1 cellular context compared by ENCODE assay signal in genomic region chr7:43729214-43729923, GRCh38.
TF ChIP-seq lines count a peak whose summit lies in the region.

Gene COA1, minus strand, starts transcription at chr7:43729523. Its CDS starts 80,909 bp downstream, at chr7:43648614.

TF ChIP-seq in GM12878, 131 proteins besides CTCF, POLR2A, EP300 and RAD21 (continued from another document and continues in another):
- TF ChIP-seq SKIL (IDR thresholded peaks at IDR 0.05; ENCODE audit: low read depth, poor library complexity, severe bottlenecking) (no peak), NFYA (IDR thresholded peaks at IDR 0.05; ENCODE audit: borderline replicate concordance, low read depth, low read length) (no peak), POLR2AphosphoS2 (IDR thresholded peaks at IDR 0.05; ENCODE audit: low read depth, low read length) (peak; percentile 92; the same call in 1 of the 2 replicates), MYB (IDR thresholded peaks at IDR 0.05; ENCODE audit: borderline replicate concordance, low read depth, low read length) (no peak), ESRRA (IDR thresholded peaks at IDR 0.05; ENCODE audit: low read length) (0 out of 2 replicates have a peak, but pooled peaks have one; percentile 21), GABPA (IDR thresholded peaks at IDR 0.05; ENCODE audit: low read depth) (peak; percentile 92), HCFC1 (IDR thresholded peaks at IDR 0.05; ENCODE audit: low read length) (peak; percentile 65), ZBTB11 (CRISPR knock-in tag; IDR thresholded peaks at IDR 0.05) (no peak), KLF5 (IDR thresholded peaks at IDR 0.05; ENCODE audit: partially characterized antibody) (peak; percentile 39), IRF3 (IDR thresholded peaks at IDR 0.05) (no peak), JUND (IDR thresholded peaks at IDR 0.05; ENCODE audit: low read depth, low read length) (no peak), SP1 (IDR thresholded peaks at IDR 0.05; ENCODE audit: low read depth, low read length) (no peak), PRDM15 (CRISPR knock-in tag; IDR thresholded peaks at IDR 0.05) (no peak), ETV6 (conservative IDR thresholded peaks at IDR 0.05 in 1 of 2, IDR thresholded peaks at IDR 0.05 in 1 of 2; ENCODE audit: borderline replicate concordance in 1 of 2, low read depth in 1 of 2) (no peak), RBBP5 (conservative IDR thresholded peaks at IDR 0.05) (no peak), MTA3 (IDR thresholded peaks at IDR 0.05; ENCODE audit: borderline replicate concordance, low read length) (no peak), CEBPZ (IDR thresholded peaks at IDR 0.05; ENCODE audit: low read depth, low read length) (no peak), MLLT1 (IDR thresholded peaks at IDR 0.05) (peak; percentile 86), FOXM1 (IDR thresholded peaks at IDR 0.05; ENCODE audit: low read depth, low read length) (0 out of 2 replicates have a peak, but pooled peaks have one; percentile 12), HDAC6 (IDR thresholded peaks at IDR 0.05; ENCODE audit: unreplicated experiment) (peak; percentile 80), NKRF (conservative IDR thresholded peaks at IDR 0.05) (peak; percentile 89), ZNF622 (IDR thresholded peaks at IDR 0.05) (no peak), BACH1 (IDR thresholded peaks at IDR 0.05; ENCODE audit: borderline replicate concordance) (peak; percentile 73), ELK1 (IDR thresholded peaks at IDR 0.05; ENCODE audit: low read depth, low read length) (peak; percentile 76), SMARCA5 (IDR thresholded peaks at IDR 0.05) (no peak; the same call in 1 of the 2 replicates), TCF3 (IDR thresholded peaks at IDR 0.05; ENCODE audit: borderline replicate concordance, insufficient read depth, low read depth, low read length) (no peak; the same call in 1 of the 2 replicates), SIX5 (IDR thresholded peaks at IDR 0.05; ENCODE audit: low read depth, low read length, severe bottlenecking) (no peak), PBX3 (IDR thresholded peaks at IDR 0.05; ENCODE audit: insufficient replicate concordance, low read depth, low read length) (no peak), RUNX3 (IDR thresholded peaks at IDR 0.05; ENCODE audit: low read length) (peak; percentile 48), BHLHE40 (IDR thresholded peaks at IDR 0.05; ENCODE audit: borderline replicate concordance in 1 of 2, low read depth in 2 of 2, low read length in 1 of 2) (peak; percentile 70 to 74), CREB1 (IDR thresholded peaks at IDR 0.05; ENCODE audit: low read depth) (peak; percentile 69), DPF2 (IDR thresholded peaks at IDR 0.05) (0 out of 2 replicates have a peak, but pooled peaks have one; percentile 52), BRCA1 (IDR thresholded peaks at IDR 0.05; ENCODE audit: low read depth, low read length) (no peak), CBX5 (IDR thresholded peaks at IDR 0.05; ENCODE audit: low read depth) (peak; percentile 80), NR2C1 (IDR thresholded peaks at IDR 0.05) (peak; percentile 58), NR2C2 (IDR thresholded peaks at IDR 0.05; ENCODE audit: borderline replicate concordance, control insufficient read depth, insufficient read length, low read depth) (no peak), PKNOX1 (IDR thresholded peaks at IDR 0.05) (no peak)
